Comparison of ENCODE assay signal across 7 cellular contexts in genomic region chr22:37486224-37486845, GRCh38.
A peak's percentile ranks its signal among the peaks of the same experiment; 100 is the strongest.
DNase-seq lines count a peak whose midpoint lies in the region; ATAC-seq and TF ChIP-seq lines count a peak whose summit lies in the region.

MFNG (minus strand) TSS chr22:37486384; CDS start chr22:37486177, 207 bp downstream.

- H3K36me3 ChIP-seq in muscle layer of duodenum (ENCODE audit: control insufficient read depth in 1 of 2, insufficient read depth in 2 of 2, low read length in 2 of 2) = no peaks in the 10 kb centered on the region

- H3K9me3 Mint-ChIP-seq in stimulated activated effector memory CD8-positive, alpha-beta T cell treated with anti-CD3 and anti-CD28 coated beads, Interleukin-12 subunit alpha, Interleukin-12 subunit beta, amount 100 ng/mL, for 72 hours = no peaks in the 10 kb centered on the region

- ATAC-seq in GM18511 (IDR thresholded peaks at IDR 0.05; ENCODE audit: unreplicated experiment) (peak; percentile 71), HG02970 (IDR thresholded peaks at IDR 0.05; ENCODE audit: low FRiP score, unreplicated experiment) (peak; percentile 50)
- ATAC-seq in stimulated activated effector memory CD8-positive, alpha-beta T cell treated with anti-CD3 and anti-CD28 coated beads, Interleukin-12 subunit alpha, Interleukin-12 subunit beta, amount 100 ng/mL, for 72 hours = peak; percentile 79

- DNase-seq in NOMO-1 treated with DMSO at 0.1 percent for 48 hours (lab: John Stamatoyannopoulos, UW; ENCODE audit: unreplicated experiment) (peak; percentile 91), epithelial cell of esophagus (ENCODE audit: low read depth) (peak; percentile 48)
- DNase-seq in activated CD8-positive, alpha-beta memory T cell treated with anti-CD3 and anti-CD28 coated beads, Interleukin-2, amount 50 U/mL, for 4 hours = peak; percentile 77
- peak; percentile 64 to 83 for DNase-seq in stimulated activated effector memory CD8-positive, alpha-beta T cell treated with anti-CD3 and anti-CD28 coated beads, Interleukin-12 subunit alpha, Interleukin-12 subunit beta, amount 100 ng/mL, for 72 hours (ENCODE audit: low spot score in 2 of 2)

- H3K27ac ChIP-seq in muscle layer of duodenum (ENCODE audit: low read length) = peak within 1 kb of the TSS; percentile 58

- peaks cover 4% of the 10 kb centered on the region for H3K27me3 ChIP-seq in muscle layer of duodenum (ENCODE audit: low read depth, low read length)

- H3K4me3 ChIP-seq in epithelial cell of esophagus (ENCODE audit: low read length) (no peak within 1 kb of the TSS), muscle layer of duodenum (ENCODE audit: low read depth in 1 of 2, low read length in 2 of 2) (peak within 1 kb of the TSS; percentile 44 to 54)

- peak within 1 kb of the TSS; percentile 97 for H3K4me3 Mint-ChIP-seq in stimulated activated effector memory CD8-positive, alpha-beta T cell treated with anti-CD3 and anti-CD28 coated beads, Interleukin-12 subunit alpha, Interleukin-12 subunit beta, amount 100 ng/mL, for 72 hours

- peaks cover 7 to 14% of the 10 kb centered on the region in 2 donors for H3K4me1 ChIP-seq in muscle layer of duodenum (ENCODE audit: control insufficient read depth in 1 of 2, insufficient read depth in 2 of 2, low read length in 2 of 2)

- H3K36me3 Mint-ChIP-seq in stimulated activated effector memory CD8-positive, alpha-beta T cell treated with anti-CD3 and anti-CD28 coated beads, Interleukin-12 subunit alpha, Interleukin-12 subunit beta, amount 100 ng/mL, for 72 hours = peaks cover 37% of the 10 kb centered on the region

- no peaks in the 10 kb centered on the region for H3K9me3 ChIP-seq in muscle layer of duodenum (ENCODE audit: control insufficient read depth in 1 of 2, low read length in 2 of 2)

- H3K27ac Mint-ChIP-seq in stimulated activated effector memory CD8-positive, alpha-beta T cell treated with anti-CD3 and anti-CD28 coated beads, Interleukin-12 subunit alpha, Interleukin-12 subunit beta, amount 100 ng/mL, for 72 hours = peak within 1 kb of the TSS; percentile 98

- peaks cover 72% of the 10 kb centered on the region for H3K4me1 Mint-ChIP-seq in stimulated activated effector memory CD8-positive, alpha-beta T cell treated with anti-CD3 and anti-CD28 coated beads, Interleukin-12 subunit alpha, Interleukin-12 subunit beta, amount 100 ng/mL, for 72 hours

- no peak for TF ChIP-seq CTCF in epithelial cell of esophagus (IDR thresholded peaks at IDR 0.05; ENCODE audit: insufficient read depth, low read depth, low read length, missing control alignments)
